In genomic region chr3:100640633-100641032, GRCh38 we compare ENCODE assay signal across 36 cellular contexts. TPM values are rescaled to one million over a fixed set of nuclear protein-coding genes. Genes with fewer than 3 reads are reported as not detected.
"Had no signal": no experiment of that assay in that cellular context is flagged by ENCODE, and none has a peak within 500 bp of the region (broad histone marks: within the 10 kb centered on the region; RNA-seq: fewer than 3 reads in every experiment).

No MANE protein-coding gene starts in this region.

- ATAC-seq: activated CD8-positive, alpha-beta memory T cell treated with anti-CD3 and anti-CD28 coated beads, Interleukin-2, amount 10 ng/mL, durations not matched to agents 7 days and 5 days had no signal

- H3K27me3 ChIP-seq: brain microvascular endothelial cell, cardiac muscle cell had no signal

- H3K36me3 ChIP-seq: brain microvascular endothelial cell, WERI-Rb-1 had no signal

- DNase-seq: activated CD4-positive, alpha-beta memory T cell treated with anti-CD3 and anti-CD28 coated beads, Interleukin-2, amount 10 ng/mL, durations not matched to agents 7 days and 5 days; activated CD4-positive, alpha-beta T cell treated with anti-CD3 and anti-CD28 coated beads for 1 hour; activated CD4-positive, alpha-beta T cell treated with anti-CD3 and anti-CD28 coated beads for 48 hours; activated CD4-positive, CD25-positive, alpha-beta regulatory T cell; activated CD8-positive, alpha-beta memory T cell treated with anti-CD3 and anti-CD28 coated beads for 24 hours; activated CD8-positive, alpha-beta memory T cell treated with anti-CD3 and anti-CD28 coated beads, Interleukin-2, amount 10 ng/mL, durations not matched to agents 7 days and 5 days; activated CD8-positive, alpha-beta memory T cell treated with anti-CD3 and anti-CD28 coated beads, Interleukin-2, amount 50 U/mL, for 48 hours; activated effector memory CD4-positive, alpha-beta T cell treated with anti-CD3 and anti-CD28 coated beads, Interleukin-2, amount 50 U/mL, for 16 hours; activated naive CD4-positive, alpha-beta T cell; activated naive CD4-positive, alpha-beta T cell treated with anti-CD3 and anti-CD28 coated beads, Interleukin-2, amount 50 U/mL, for 16 hours; activated naive CD8-positive, alpha-beta T cell treated with anti-CD3 and anti-CD28 coated beads for 36 hours; activated T-cell treated with anti-CD3 and anti-CD28 coated beads, Interleukin-2, amount 50 U/mL, for 48 hours; amniotic stem cell; aorta; brain microvascular endothelial cell; Karpas-422; NCI-H1048; NCI-H146; NCI-H187; NCI-H2029 treated with DMSO at 0.1 percent for 48 hours; NCI-H2107; NCI-H2171; NCI-H510A; NCI-H526; NCI-H748 treated with DMSO at 0.1 percent for 48 hours; NK-92 treated with Interleukin-12 subunit alpha and Interleukin-12 subunit beta, amount 100 ng/mL, for 24 hours; Right ventricle myocardium superior; SW 1271; T-helper 1 cell; T1000; WERI-Rb-1 had no signal

- H3K4me3 ChIP-seq: cardiac muscle cell, PC-9 had no signal

- H3K27ac ChIP-seq: brain microvascular endothelial cell, PC-9, WERI-Rb-1 had no signal

RNA-seq across cellular contexts. Expression of gene ADGRG7, which starts 31.2 kb away (rescaled TPM):
- total RNA-seq: activated CD4-positive, alpha-beta memory T cell treated with anti-CD3 and anti-CD28 coated beads, Interleukin-2, amount 10 ng/mL, durations not matched to agents 7 days and 5 days; activated CD8-positive, alpha-beta memory T cell treated with anti-CD3 and anti-CD28 coated beads, Interleukin-2, amount 10 ng/mL, durations not matched to agents 7 days and 5 days; activated naive CD8-positive, alpha-beta T cell treated with anti-CD3 and anti-CD28 coated beads for 36 hours; MCF 10A; OCI-LY7; PC-9; Right ventricle myocardium superior; T-helper 2 cell treated with Interferon-gamma antibody and Interleukin-4, amounts not matched to agents 100 ng/mL and 5 ng/mL, for 36 hours had no signal
